ENCODE assay signal across 5 cellular contexts in the genomic region with DNA sequence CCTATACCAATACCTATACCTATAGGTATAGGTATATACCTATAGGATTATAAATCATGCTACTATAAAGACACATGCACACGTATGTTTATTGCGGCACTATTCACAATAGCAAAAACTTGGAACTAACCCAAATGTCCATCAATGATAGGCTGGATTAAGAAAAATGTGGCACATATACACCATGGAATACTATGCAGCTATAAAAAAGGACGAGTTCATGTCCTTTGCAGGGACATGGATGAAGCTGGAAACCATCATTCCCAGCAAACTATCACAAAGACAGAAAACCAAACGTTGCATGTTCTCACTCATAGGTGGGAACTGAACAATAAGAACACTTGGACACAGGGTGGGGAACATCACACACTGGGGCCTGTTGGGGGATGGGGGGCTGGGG. TPM values are rescaled to one million over a fixed set of nuclear protein-coding genes. Genes with fewer than 3 reads are reported as not detected.
"Had no signal": no experiment of that assay in that cellular context is flagged by ENCODE, and none has a peak within 500 bp of the region (broad histone marks: within the 10 kb centered on the region; RNA-seq: fewer than 3 reads in every experiment).

No MANE protein-coding gene starts in this region.

RNA-seq across cellular contexts. Expression of a gene that starts 32.7 kb away (rescaled TPM):
- total RNA-seq: HepG2, HT-29, HT1080, IMR-90 had no signal
- polyA plus RNA-seq: HepG2, IgD-negative memory B cell had no signal
